In genomic region chr17:80348551-80349436, GRCh38 we compare ENCODE assay signal across 12 cellular contexts.
DNase-seq lines count a peak whose midpoint lies in the region; FAIRE-seq and TF ChIP-seq lines count a peak whose summit lies in the region.
"Had no signal": no experiment of that assay in that cellular context is flagged by ENCODE, and none has a peak within 500 bp of the region (broad histone marks: within the 10 kb centered on the region; RNA-seq: fewer than 3 reads in every experiment).

No MANE protein-coding gene starts in this region.

- H3F3A ChIP-seq in neural progenitor cell (ENCODE audit: low read depth): no peaks in the 10 kb centered on the region

- no peak overlapping the region for H2AFZ ChIP-seq in neural progenitor cell (replicated peaks)

- no peak overlapping the region for H3K4me3 ChIP-seq in bronchial epithelial cell (ENCODE audit: low read depth, low read length)
- H3K4me3 ChIP-seq in neural progenitor cell: no peak overlapping the region
- H3K4me3 ChIP-seq: colonic mucosa had no signal

- no peaks in the 10 kb centered on the region for H3K79me2 ChIP-seq in neural progenitor cell (ENCODE audit: low read depth)

- H3K4me1 Mint-ChIP-seq in neural progenitor cell (no peaks in the 10 kb centered on the region), progenitor cell of endocrine pancreas (ENCODE audit: low read depth) (no peaks in the 10 kb centered on the region)
- H3K4me1 Mint-ChIP-seq: activated naive CD4-positive, alpha-beta T cell treated with anti-CD3 and anti-CD28 coated beads, Interleukin-2, amount 50 U/mL, for 24 hours had no signal

- H3K36me3 ChIP-seq in bronchial epithelial cell (ENCODE audit: control insufficient read depth, insufficient read depth, low read length): peaks cover 50% of the 10 kb centered on the region
- no peaks in the 10 kb centered on the region for H3K36me3 ChIP-seq in neural progenitor cell

- H3K27me3 ChIP-seq in bronchial epithelial cell (ENCODE audit: control insufficient read depth, insufficient read depth, low read length): no peaks in the 10 kb centered on the region
- H3K27me3 ChIP-seq in neural progenitor cell: no peaks in the 10 kb centered on the region
- H3K27me3 ChIP-seq: colonic mucosa had no signal

- FAIRE-seq in bronchial epithelial cell (lab: Jason Lieb, UNC): peak; percentile 98

- peaks cover 2% of the 10 kb centered on the region for H3K27me3 Mint-ChIP-seq in neural progenitor cell (ENCODE audit: insufficient read depth, low read depth)
- no peaks in the 10 kb centered on the region for H3K27me3 Mint-ChIP-seq in progenitor cell of endocrine pancreas
- H3K27me3 Mint-ChIP-seq: activated naive CD4-positive, alpha-beta T cell treated with anti-CD3 and anti-CD28 coated beads, Interleukin-2, amount 50 U/mL, for 24 hours had no signal

- no peaks in the 10 kb centered on the region for H3K4me1 ChIP-seq in neural progenitor cell
- H3K4me1 ChIP-seq: colonic mucosa had no signal

- no peak overlapping the region for H3K9ac ChIP-seq in neural progenitor cell

- no peak overlapping the region for H3K4me3 Mint-ChIP-seq in neural progenitor cell
- H3K4me3 Mint-ChIP-seq in progenitor cell of endocrine pancreas (ENCODE audit: low read depth): no peak overlapping the region
- H3K4me3 Mint-ChIP-seq: activated naive CD4-positive, alpha-beta T cell treated with anti-CD3 and anti-CD28 coated beads, Interleukin-2, amount 50 U/mL, for 24 hours had no signal

- no peak overlapping the region for H3K4me2 ChIP-seq in neural progenitor cell

- H3K36me3 Mint-ChIP-seq in neural progenitor cell: peaks cover 57% of the 10 kb centered on the region
- H3K36me3 Mint-ChIP-seq in progenitor cell of endocrine pancreas (ENCODE audit: insufficient read depth): peaks cover 26% of the 10 kb centered on the region

- in situ Hi-C loops in KBM-7 (cut with MboI; ENCODE audit: low pct_unique_long_range_greater_than_20kb, low sequenced_read_pairs): no loop called here

- TF ChIP-seq CTCF in bronchial epithelial cell (IDR thresholded peaks at IDR 0.05; ENCODE audit: insufficient read depth, low read length, severe bottlenecking) (no peak), neural progenitor cell (IDR thresholded peaks at IDR 0.05) (no peak), progenitor cell of endocrine pancreas (IDR thresholded peaks at IDR 0.05; ENCODE audit: unreplicated experiment) (no peak)

- no peaks in the 10 kb centered on the region for H4K20me1 ChIP-seq in neural progenitor cell (ENCODE audit: low read depth)

- DNase-seq in GM04504 (ENCODE audit: low read depth): peak; percentile 5
- peak; percentile 5 for DNase-seq in KBM-7
- no peak for DNase-seq in bronchial epithelial cell (ENCODE audit: low read depth)
- no peak for DNase-seq in neural progenitor cell (ENCODE audit: low spot score)
- no peak for DNase-seq in progenitor cell of endocrine pancreas (ENCODE audit: low spot score, unreplicated experiment)
- no peak for DNase-seq in NCI-H187 (lab: John Stamatoyannopoulos, UW)
- no peak for DNase-seq in substantia nigra (lab: John Stamatoyannopoulos, UW)
- DNase-seq: colonic mucosa, NCI-H1048, NCI-H524 treated with DMSO at 0.1 percent for 48 hours, SHP77 had no signal

- no peaks in the 10 kb centered on the region for H3K9me3 ChIP-seq in neural progenitor cell (ENCODE audit: low read depth)
- H3K9me3 ChIP-seq: colonic mucosa had no signal

- H3K9me3 Mint-ChIP-seq in neural progenitor cell: no peaks in the 10 kb centered on the region
- H3K9me3 Mint-ChIP-seq in progenitor cell of endocrine pancreas (ENCODE audit: low read depth): no peaks in the 10 kb centered on the region
- H3K9me3 Mint-ChIP-seq: activated naive CD4-positive, alpha-beta T cell treated with anti-CD3 and anti-CD28 coated beads, Interleukin-2, amount 50 U/mL, for 24 hours had no signal

- H3K27ac ChIP-seq in neural progenitor cell (no peak overlapping the region), substantia nigra (ENCODE audit: low read depth, low read length, poor library complexity, severe bottlenecking) (no peak overlapping the region)
- H3K27ac ChIP-seq: colonic mucosa had no signal

- H3K27ac Mint-ChIP-seq in neural progenitor cell: peak overlapping the region; percentile 1
- H3K27ac Mint-ChIP-seq in progenitor cell of endocrine pancreas: no peak overlapping the region
- H3K27ac Mint-ChIP-seq: activated naive CD4-positive, alpha-beta T cell treated with anti-CD3 and anti-CD28 coated beads, Interleukin-2, amount 50 U/mL, for 24 hours had no signal

Comparison
In these comparisons a context has a peak if more than half of its experiments do, and no peak if none do; other contexts are left out.
1. DNase-seq: peak in GM04504 (single experiment) and KBM-7 (single experiment); none in bronchial epithelial cell (single experiment), neural progenitor cell (single experiment), progenitor cell of endocrine pancreas (single experiment), NCI-H187 (0 of 2) and substantia nigra (0 of 49).